Comparison of ENCODE assay signal across 21 cellular contexts in the genomic region with DNA sequence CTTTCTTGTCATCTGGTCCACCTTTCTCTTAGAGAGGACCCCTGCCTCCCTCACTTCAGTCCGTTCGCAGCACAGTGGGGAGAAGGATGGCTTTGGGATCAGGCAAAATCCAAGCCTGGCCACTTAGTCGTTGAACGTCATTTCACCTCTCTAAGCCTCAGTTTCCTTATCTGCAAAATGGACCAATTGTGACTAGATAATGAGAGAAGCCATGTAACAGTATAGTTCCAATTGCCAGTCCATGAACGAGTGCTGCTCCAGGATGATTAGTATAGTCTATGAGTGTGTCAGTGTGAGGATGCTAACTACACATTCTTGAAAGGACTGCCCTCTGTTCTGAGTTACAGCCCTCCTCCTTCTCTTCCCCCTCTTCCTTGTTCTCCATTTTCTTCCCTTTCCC. TPM values are rescaled to one million over a fixed set of nuclear protein-coding genes. Genes with fewer than 3 reads are reported as not detected.
DNase-seq lines count a peak whose midpoint lies in the region; ATAC-seq and TF ChIP-seq lines count a peak whose summit lies in the region.
"Had no signal": no experiment of that assay in that cellular context is flagged by ENCODE, and none has a peak within 500 bp of the region (broad histone marks: within the 10 kb centered on the region; RNA-seq: fewer than 3 reads in every experiment).

No MANE protein-coding gene starts in this region.

- ATAC-seq in T-helper 17 cell: no peak
- ATAC-seq: activated naive CD8-positive, alpha-beta T cell treated with anti-CD3 and anti-CD28 coated beads, Interleukin-2, amount 50 U/mL, for 24 hours; activated T-helper 17 cell treated with anti-CD3 and anti-CD28 coated beads, Interleukin-2, amount 50 U/mL, for 72 hours; Panc1 had no signal

- TF ChIP-seq CTCF in type B pancreatic cell (conservative IDR thresholded peaks at IDR 0.05): no peak

- no peaks in the 10 kb centered on the region for H3K9me3 Mint-ChIP-seq in activated naive CD8-positive, alpha-beta T cell (ENCODE audit: low read depth)
- no peaks in the 10 kb centered on the region for H3K9me3 Mint-ChIP-seq in activated naive CD8-positive, alpha-beta T cell treated with anti-CD3 and anti-CD28 coated beads for 36 hours
- H3K9me3 Mint-ChIP-seq in type B pancreatic cell: no peaks in the 10 kb centered on the region
- H3K9me3 Mint-ChIP-seq: activated naive CD8-positive, alpha-beta T cell treated with anti-CD3 and anti-CD28 coated beads, Interleukin-2, amount 50 U/mL, for 24 hours; activated T-helper 17 cell treated with anti-CD3 and anti-CD28 coated beads, Interleukin-2, amount 50 U/mL, for 72 hours; endodermal cell; naive B cell; T-helper 1 cell treated with Interleukin-12 subunit alpha and Interleukin-12 subunit beta and Interleukin-4 antibody, amounts not matched to agents 30 μg/mL and 1 μg/mL, for 36 hours had no signal

- no peaks in the 10 kb centered on the region for H3K4me1 Mint-ChIP-seq in activated naive CD8-positive, alpha-beta T cell (ENCODE audit: low read depth)
- no peaks in the 10 kb centered on the region for H3K4me1 Mint-ChIP-seq in activated naive CD8-positive, alpha-beta T cell treated with anti-CD3 and anti-CD28 coated beads for 36 hours
- H3K4me1 Mint-ChIP-seq in T-helper 17 cell: no peaks in the 10 kb centered on the region
- peaks cover 35% of the 10 kb centered on the region for H3K4me1 Mint-ChIP-seq in type B pancreatic cell (ENCODE audit: unreplicated experiment)
- H3K4me1 Mint-ChIP-seq: activated naive CD8-positive, alpha-beta T cell treated with anti-CD3 and anti-CD28 coated beads, Interleukin-2, amount 50 U/mL, for 24 hours; activated T-helper 17 cell treated with anti-CD3 and anti-CD28 coated beads, Interleukin-2, amount 50 U/mL, for 72 hours had no signal

- peak overlapping the region; percentile 14 for H3K4me3 Mint-ChIP-seq in activated naive CD8-positive, alpha-beta T cell
- H3K4me3 Mint-ChIP-seq in activated naive CD8-positive, alpha-beta T cell treated with anti-CD3 and anti-CD28 coated beads for 36 hours: no peak overlapping the region
- H3K4me3 Mint-ChIP-seq in T-helper 17 cell (peak overlapping the region; percentile 7), type B pancreatic cell (peak overlapping the region; percentile 62)
- H3K4me3 Mint-ChIP-seq: activated naive CD8-positive, alpha-beta T cell treated with anti-CD3 and anti-CD28 coated beads, Interleukin-2, amount 50 U/mL, for 24 hours; activated T-helper 17 cell treated with anti-CD3 and anti-CD28 coated beads, Interleukin-2, amount 50 U/mL, for 72 hours; endodermal cell; T-helper 1 cell treated with Interleukin-12 subunit alpha and Interleukin-12 subunit beta and Interleukin-4 antibody, amounts not matched to agents 30 μg/mL and 1 μg/mL, for 36 hours had no signal

- no peaks in the 10 kb centered on the region for H3K36me3 Mint-ChIP-seq in activated naive CD8-positive, alpha-beta T cell
- no peaks in the 10 kb centered on the region for H3K36me3 Mint-ChIP-seq in activated naive CD8-positive, alpha-beta T cell treated with anti-CD3 and anti-CD28 coated beads for 36 hours
- peaks cover 7% of the 10 kb centered on the region for H3K36me3 Mint-ChIP-seq in T-helper 17 cell (ENCODE audit: low read depth)
- H3K36me3 Mint-ChIP-seq in type B pancreatic cell: peaks cover 5% of the 10 kb centered on the region
- H3K36me3 Mint-ChIP-seq: naive B cell had no signal

- peaks cover 23% of the 10 kb centered on the region for H3K27me3 Mint-ChIP-seq in activated naive CD8-positive, alpha-beta T cell
- H3K27me3 Mint-ChIP-seq in activated naive CD8-positive, alpha-beta T cell treated with anti-CD3 and anti-CD28 coated beads for 36 hours: peaks cover 47% of the 10 kb centered on the region
- H3K27me3 Mint-ChIP-seq in T-helper 17 cell: peaks cover 69% of the 10 kb centered on the region
- peaks cover 3% of the 10 kb centered on the region for H3K27me3 Mint-ChIP-seq in type B pancreatic cell

- H3K9me3 ChIP-seq in T-helper 17 cell (ENCODE audit: control insufficient read depth, low read length, poor library complexity, severe bottlenecking): no peaks in the 10 kb centered on the region
- H3K9me3 ChIP-seq: SJCRH30, suprapubic skin had no signal

- DNase-seq in NCI-H187 treated with DMSO at 0.1 percent for 48 hours (lab: John Stamatoyannopoulos, UW) (peak; percentile 56), NCI-H187 (lab: John Stamatoyannopoulos, UW) (no peak), T-helper 17 cell (no peak), type B pancreatic cell (ENCODE audit: extremely low spot score, unreplicated experiment) (no peak), NCI-H524 (lab: John Stamatoyannopoulos, UW) (no peak)
- no peak for DNase-seq in activated naive CD8-positive, alpha-beta T cell treated with anti-CD3 and anti-CD28 coated beads for 36 hours
- DNase-seq: activated CD4-positive, alpha-beta T cell treated with anti-CD3 and anti-CD28 coated beads, Interleukin-2, amount 50 U/mL, for 1 hour; activated naive CD8-positive, alpha-beta T cell treated with anti-CD3 and anti-CD28 coated beads, Interleukin-2, amount 50 U/mL, for 24 hours; brain microvascular endothelial cell; endodermal cell; GM23248; MV-4-11; naive B cell; NCI-H774; SJCRH30; WERI-Rb-1 had no signal

- no peak overlapping the region for H3K27ac Mint-ChIP-seq in activated naive CD8-positive, alpha-beta T cell
- H3K27ac Mint-ChIP-seq in activated naive CD8-positive, alpha-beta T cell treated with anti-CD3 and anti-CD28 coated beads for 36 hours: no peak overlapping the region
- H3K27ac Mint-ChIP-seq in T-helper 17 cell (no peak overlapping the region), type B pancreatic cell (peak overlapping the region; percentile 78)
- H3K27ac Mint-ChIP-seq: activated naive CD8-positive, alpha-beta T cell treated with anti-CD3 and anti-CD28 coated beads, Interleukin-2, amount 50 U/mL, for 24 hours; activated T-helper 17 cell treated with anti-CD3 and anti-CD28 coated beads, Interleukin-2, amount 50 U/mL, for 72 hours; endodermal cell; T-helper 1 cell treated with Interleukin-12 subunit alpha and Interleukin-12 subunit beta and Interleukin-4 antibody, amounts not matched to agents 30 μg/mL and 1 μg/mL, for 36 hours had no signal

RNA-seq across cellular contexts. Expression of gene INHA, which starts 1.1 kb away (rescaled TPM):
- not detected for total RNA-seq in activated naive CD8-positive, alpha-beta T cell treated with anti-CD3 and anti-CD28 coated beads for 36 hours
- total RNA-seq in T-helper 17 cell: not detected
- 1.2 and 1.3 TPM in 2 replicates for total RNA-seq in type B pancreatic cell (ENCODE audit: low replicate concordance)
- total RNA-seq: activated T-helper 17 cell treated with anti-CD3 and anti-CD28 coated beads, Interleukin-2, amount 50 U/mL, for 72 hours had no signal

RNA-seq across cellular contexts. Expression of gene OBSL1, which starts 1.8 kb away (rescaled TPM):
- 1 to 10 TPM; 1.7 to 2.0 TPM for total RNA-seq in activated naive CD8-positive, alpha-beta T cell treated with anti-CD3 and anti-CD28 coated beads for 36 hours
- total RNA-seq in T-helper 17 cell: 1 to 10 TPM in 1 of 2 donors, under 1 TPM in 1; 0.67 to 1.1 TPM
- 118 and 197 TPM in 2 replicates for total RNA-seq in type B pancreatic cell (ENCODE audit: low replicate concordance)

RNA-seq across cellular contexts. Expression of gene STK11IP, which starts 24.5 kb away (rescaled TPM):
- 10 to 100 TPM; 24.5 to 25.3 TPM for total RNA-seq in activated naive CD8-positive, alpha-beta T cell treated with anti-CD3 and anti-CD28 coated beads for 36 hours
- total RNA-seq in T-helper 17 cell: 10 to 100 TPM; 35.8 to 40.6 TPM
- 30.7 and 42.5 TPM in 2 replicates for total RNA-seq in type B pancreatic cell (ENCODE audit: low replicate concordance)

RNA-seq across cellular contexts. Expression of gene TMEM198, which starts 29.3 kb away (rescaled TPM):
- 1 to 10 TPM; 3.5 to 4.2 TPM for total RNA-seq in activated naive CD8-positive, alpha-beta T cell treated with anti-CD3 and anti-CD28 coated beads for 36 hours
- under 1 TPM; 0.42 to 0.77 TPM for total RNA-seq in T-helper 17 cell
- 7.8 and 9.7 TPM in 2 replicates for total RNA-seq in type B pancreatic cell (ENCODE audit: low replicate concordance)

RNA-seq across cellular contexts. Expression of gene CHPF, which starts 29.6 kb away (rescaled TPM):
- total RNA-seq in activated naive CD8-positive, alpha-beta T cell treated with anti-CD3 and anti-CD28 coated beads for 36 hours: 10 to 100 TPM; 21.9 to 23.9 TPM
- total RNA-seq in T-helper 17 cell (10 to 100 TPM in 1 of 2 donors, 1 to 10 TPM in 1; 9.4 to 10.4 TPM), type B pancreatic cell (ENCODE audit: low replicate concordance) (47.5 and 73.7 TPM in 2 replicates)

Comparison
In these comparisons a context has a peak if more than half of its experiments do, and no peak if none do; other contexts are left out.
1. RNA of gene OBSL1, which starts 1.8 kb away (total RNA-seq): 118 to 197 TPM in type B pancreatic cell; 1.7 to 2.0 TPM in activated naive CD8-positive, alpha-beta T cell treated with anti-CD3 and anti-CD28 coated beads for 36 hours and 0.67 to 1.1 TPM in T-helper 17 cell; every median in the first group is over 10 times any median in the second.